9 cellular contexts compared by ENCODE assay signal in genomic region chrX:129781134-129782014, GRCh38. TPM values are rescaled to one million over a fixed set of nuclear protein-coding genes. Genes with fewer than 3 reads are reported as not detected.
DNase-seq lines count a peak whose midpoint lies in the region; ATAC-seq, FAIRE-seq and TF ChIP-seq lines count a peak whose summit lies in the region.
"Had no signal": no experiment of that assay in that cellular context is flagged by ENCODE, and none has a peak within 500 bp of the region (broad histone marks: within the 10 kb centered on the region; RNA-seq: fewer than 3 reads in every experiment).

No MANE protein-coding gene starts in this region.

- TF ChIP-seq CTCF in ascending aorta (IDR thresholded peaks at IDR 0.05) (no peak), D721Med (IDR thresholded peaks at IDR 0.05; ENCODE audit: insufficient read depth, missing control alignments) (no peak)

- peak overlapping the region in 1 of 2 donors; percentile 22 for H3K4me3 ChIP-seq in ascending aorta
- H3K4me3 ChIP-seq: SJSA1 had no signal

- H3K36me3 ChIP-seq in ascending aorta: no peaks in the 10 kb centered on the region
- H3K36me3 ChIP-seq: SJSA1 had no signal

- no peak for FAIRE-seq in D721Med (lab: Jason Lieb, UNC)

- no peaks in the 10 kb centered on the region for H3K27me3 ChIP-seq in ascending aorta
- H3K27me3 ChIP-seq: SJSA1 had no signal

- intact Hi-C loops in ascending aorta (cut with DNase I): no loop called here

- no peaks in the 10 kb centered on the region for H3K9me3 ChIP-seq in ascending aorta
- H3K9me3 ChIP-seq: SJSA1 had no signal

- no peaks in the 10 kb centered on the region for H3K4me1 ChIP-seq in ascending aorta

- DNase-seq in T-helper 22 cell (ENCODE audit: low read depth) (peak; percentile 77), ascending aorta (ENCODE audit: low spot score in 2 of 2) (peak; percentile 25 to 72), NCI-H128 (lab: John Stamatoyannopoulos, UW; ENCODE audit: unreplicated experiment) (no peak), HUDEP-2 (lab: John Stamatoyannopoulos, UW; ENCODE audit: unreplicated experiment in 76 of 76) (no peak), D721Med (ENCODE audit: insufficient read length, low spot score) (no peak)
- DNase-seq in stimulated activated CD4-positive, alpha-beta T cell treated with anti-CD3 and anti-CD28 coated beads, Interleukin-12 subunit alpha, Interleukin-12 subunit beta, amount 100 ng/mL, for 48 hours (ENCODE audit: low read depth in 2 of 3, low spot score in 1 of 3): peak; percentile 58 to 82 (median 72)

- H3K27ac ChIP-seq in ascending aorta: no peak overlapping the region
- H3K27ac ChIP-seq: SJSA1 had no signal

- ATAC-seq in GM19025 (IDR thresholded peaks at IDR 0.05; ENCODE audit: low read depth, unreplicated experiment): peak; percentile 66
- peak; percentile 67 for ATAC-seq in HG03103 (IDR thresholded peaks at IDR 0.05; ENCODE audit: low read depth, unreplicated experiment)

RNA-seq across cellular contexts. Expression of gene SASH3, which starts 1.6 kb away (rescaled TPM):
- 31.0 TPM for total RNA-seq in ascending aorta
- total RNA-seq: SJSA1 had no signal

RNA-seq across cellular contexts. Expression of gene XPNPEP2, which starts 42.6 kb away (rescaled TPM):
- total RNA-seq in ascending aorta: 7.7 TPM

Comparison
In these comparisons a context has a peak if more than half of its experiments do, and no peak if none do; other contexts are left out.
1. DNase-seq: peak in T-helper 22 cell (single experiment), ascending aorta (2 of 2) and stimulated activated CD4-positive, alpha-beta T cell treated with anti-CD3 and anti-CD28 coated beads, Interleukin-12 subunit alpha, Interleukin-12 subunit beta, amount 100 ng/mL, for 48 hours (3 of 3); none in NCI-H128 (single experiment), HUDEP-2 (0 of 76) and D721Med (single experiment).